1 cellular context compared by ENCODE assay signal in the genomic region with DNA sequence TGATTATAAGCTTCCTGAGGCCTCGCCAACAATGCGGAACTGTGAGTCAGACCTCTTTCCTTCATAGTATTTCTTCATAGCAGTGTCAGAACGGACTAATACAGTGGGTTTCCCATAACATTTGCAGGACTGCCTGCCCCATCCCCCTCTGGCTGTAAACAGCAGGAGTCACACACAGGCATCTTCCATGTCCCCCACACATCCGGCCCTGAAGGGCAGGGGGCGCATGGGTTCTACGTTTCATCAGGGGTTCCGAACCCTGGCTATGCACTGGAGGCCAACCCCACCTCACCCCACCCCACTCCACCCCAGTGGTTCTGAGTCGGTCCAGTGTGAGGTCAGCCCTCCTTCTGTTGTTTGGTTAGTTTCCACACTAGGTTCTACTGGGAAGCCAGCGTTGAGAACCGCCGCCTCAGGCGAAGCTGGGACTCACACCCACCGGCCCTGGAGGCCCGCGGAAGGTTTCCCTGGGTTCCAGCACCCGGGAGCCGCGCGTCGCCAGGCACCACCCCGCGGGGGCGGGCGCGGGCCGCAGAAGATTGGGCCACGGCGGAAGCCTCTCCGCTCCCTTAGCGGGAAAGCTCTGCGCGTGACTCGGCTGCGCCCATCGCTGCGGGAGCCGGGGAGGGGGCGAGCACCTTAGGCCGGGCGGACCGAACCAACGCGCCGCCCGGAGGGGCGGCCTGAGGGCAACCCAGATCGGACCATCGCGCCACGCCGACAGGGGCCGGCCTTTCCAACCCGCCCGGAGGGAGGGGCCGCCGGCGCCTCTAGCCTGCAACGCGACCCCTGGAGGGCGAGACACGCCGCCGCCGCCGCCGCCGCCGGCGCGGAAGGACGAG.
TF ChIP-seq lines count a peak whose summit lies in the region.

RUSC2 (plus strand) TSS at position 799 of the 842 bp plus-strand sequence. CDS start 56,411 bp downstream, outside the sequence.

TF ChIP-seq in GM12878, 131 proteins besides CTCF, POLR2A, EP300 and RAD21 (continued from another document):
- TF ChIP-seq NKRF (conservative IDR thresholded peaks at IDR 0.05) = no peak
- TF ChIP-seq BHLHE40 (IDR thresholded peaks at IDR 0.05; ENCODE audit: borderline replicate concordance in 1 of 2, low read depth in 2 of 2, low read length in 1 of 2) = peak in 1 of 2 experiments; percentile 34; a peak in 1 of 4 replicates
- 0 out of 3 replicates have a peak, but pooled peaks of 1 of the 2 experiments have one; percentile 24 for TF ChIP-seq EGR1 (IDR thresholded peaks at IDR 0.05; ENCODE audit: borderline replicate concordance in 1 of 2, low read depth in 2 of 2, low read length in 2 of 2)
